1 cellular context compared by ENCODE assay signal in genomic region chr6:16239090-16239797, GRCh38.
TF ChIP-seq lines count a peak whose summit lies in the region.

No MANE protein-coding gene starts in this region.

TF ChIP-seq in HepG2, 621 proteins besides CTCF, POLR2A, EP300 and RAD21 (continued from another document):
- TF ChIP-seq TERF1 (CRISPR knock-in tag; IDR thresholded peaks at IDR 0.05) (no peak), ZNF343 (CRISPR knock-in tag; IDR thresholded peaks at IDR 0.05) (no peak), NCOA2 (CRISPR knock-in tag; IDR thresholded peaks at IDR 0.05) (no peak), ZNF333 (CRISPR knock-in tag; IDR thresholded peaks at IDR 0.05; ENCODE audit: borderline replicate concordance) (no peak), MYPOP (CRISPR knock-in tag; IDR thresholded peaks at IDR 0.05) (0 out of 2 replicates have a peak, but pooled peaks have one; percentile 31), EED (CRISPR knock-in tag; IDR thresholded peaks at IDR 0.05) (0 out of 2 replicates have a peak, but pooled peaks have one; percentile 43), AGO2 (optimal IDR thresholded peaks at IDR 0.05; ENCODE audit: low read depth, low read length) (no peak), PAF1 (CRISPR knock-in tag; IDR thresholded peaks at IDR 0.05) (no peak), ARID5B (CRISPR knock-in tag; IDR thresholded peaks at IDR 0.05) (no peak), MXD3 (CRISPR knock-in tag; IDR thresholded peaks at IDR 0.05) (peak; percentile 57; the same call in 1 of the 2 replicates), LCORL (IDR thresholded peaks at IDR 0.05) (no peak), LCORL (CRISPR knock-in tag; IDR thresholded peaks at IDR 0.05) (0 out of 2 replicates have a peak, but pooled peaks have one; percentile 32), ZNF678 (CRISPR knock-in tag; IDR thresholded peaks at IDR 0.05) (no peak), TSC22D2 (CRISPR knock-in tag; IDR thresholded peaks at IDR 0.05; ENCODE audit: borderline replicate concordance) (no peak), ZNF691 (CRISPR knock-in tag; IDR thresholded peaks at IDR 0.05; ENCODE audit: borderline replicate concordance, low read depth) (no peak), MNT (IDR thresholded peaks at IDR 0.05) (no peak), ATF2 (CRISPR knock-in tag; IDR thresholded peaks at IDR 0.05) (no peak), ZNF776 (CRISPR knock-in tag; IDR thresholded peaks at IDR 0.05) (no peak), ZNF615 (CRISPR knock-in tag; IDR thresholded peaks at IDR 0.05; ENCODE audit: borderline replicate concordance) (0 out of 2 replicates have a peak, but pooled peaks have one; percentile 30), MTERF4 (CRISPR knock-in tag; IDR thresholded peaks at IDR 0.05) (no peak), ZFP91 (CRISPR knock-in tag; IDR thresholded peaks at IDR 0.05; ENCODE audit: borderline replicate concordance) (peak; percentile 20; the same call in 1 of the 2 replicates), FOXC1 (CRISPR knock-in tag; IDR thresholded peaks at IDR 0.05; ENCODE audit: borderline replicate concordance) (0 out of 2 replicates have a peak, but pooled peaks have one; percentile 36)
